In genomic region chr14:95620659-95621059, GRCh38 we compare ENCODE assay signal across 12 cellular contexts.
A peak's percentile ranks its signal among the peaks of the same experiment; 100 is the strongest.
DNase-seq lines count a peak whose midpoint lies in the region; ATAC-seq, FAIRE-seq and TF ChIP-seq lines count a peak whose summit lies in the region.
"Had no signal": no experiment of that assay in that cellular context is flagged by ENCODE, and none has a peak within 500 bp of the region (broad histone marks: within the 10 kb centered on the region; RNA-seq: fewer than 3 reads in every experiment).

No MANE protein-coding gene starts in this region.

- peak overlapping the region; percentile 61 for H3K4me3 ChIP-seq in HL-60 (replicated peaks; ENCODE audit: insufficient read depth, low read length)
- H3K4me3 ChIP-seq in fibroblast of mammary gland (ENCODE audit: control insufficient read depth, low read depth, low read length): peak overlapping the region; percentile 33

- FAIRE-seq in GM19239 (lab: Jason Lieb, UNC): no peak
- FAIRE-seq: A204.1 had no signal

- no peak overlapping the region for H3K27ac ChIP-seq in HL-60 (replicated peaks)

- DNase-seq in NCI-H2227 (lab: John Stamatoyannopoulos, UW; ENCODE audit: unreplicated experiment) (peak; percentile 23), NCI-H2227 treated with DMSO at 0.1 percent for 48 hours (lab: John Stamatoyannopoulos, UW) (no peak), HL-60 (ENCODE audit: low read depth in 1 of 2, low spot score in 1 of 2) (peak in 1 of 2 experiments; percentile 35), RPMI7951 (ENCODE audit: low read depth) (peak; percentile 41), fibroblast of mammary gland (ENCODE audit: low read depth) (peak; percentile 9), GM19239 (ENCODE audit: insufficient read length, low spot score) (no peak)
- DNase-seq: cortex of kidney, foreskin melanocyte, NCI-H1930 had no signal

- TF ChIP-seq CTCF in HL-60 (IDR thresholded peaks at IDR 0.05; ENCODE audit: insufficient read depth, low read length) (no peak), fibroblast of mammary gland (conservative IDR thresholded peaks at IDR 0.05; ENCODE audit: control insufficient read depth, insufficient read depth, low read depth, low read length) (no peak)

- ATAC-seq in GM21526 (IDR thresholded peaks at IDR 0.05; ENCODE audit: low FRiP score, unreplicated experiment) (no peak), GM19455 (IDR thresholded peaks at IDR 0.05; ENCODE audit: unreplicated experiment) (no peak)

- peaks cover 10% of the 10 kb centered on the region for H3K27me3 ChIP-seq in HL-60 (ENCODE audit: insufficient read depth, poor library complexity, severe bottlenecking)

Comparison
In these comparisons a context has a peak if more than half of its experiments do, and no peak if none do; other contexts are left out.
1. DNase-seq: peak in NCI-H2227 (single experiment), RPMI7951 (single experiment) and fibroblast of mammary gland (single experiment); none in NCI-H2227 treated with DMSO at 0.1 percent for 48 hours (single experiment) and GM19239 (single experiment).